ENCODE assay signal across 8 cellular contexts in genomic region chr4:122602277-122603142, GRCh38. TPM values are rescaled to one million over a fixed set of nuclear protein-coding genes. Genes with fewer than 3 reads are reported as not detected.
A peak's percentile ranks its signal among the peaks of the same experiment; 100 is the strongest.
DNase-seq lines count a peak whose midpoint lies in the region; ATAC-seq and TF ChIP-seq lines count a peak whose summit lies in the region.

No MANE protein-coding gene starts in this region.

- no peak for TF ChIP-seq CTCF in glutamatergic neuron (IDR thresholded peaks at IDR 0.05; ENCODE audit: partially characterized antibody, unreplicated experiment)

- no peak for DNase-seq in activated naive CD4-positive, alpha-beta T cell treated with anti-CD3 and anti-CD28 coated beads, Interleukin-2, amount 50 U/mL, for 72 hours (ENCODE audit: low spot score in 2 of 2)
- no peak for DNase-seq in activated naive CD4-positive, alpha-beta T cell (lab: John Stamatoyannopoulos, UW)
- DNase-seq in T-helper 17 cell (no peak), glomerular visceral epithelial cell (ENCODE audit: extremely low spot score) (peak; percentile 49), superior temporal gyrus (ENCODE audit: extremely low spot score) (peak; percentile 69), glutamatergic neuron (no peak)
- no peak for DNase-seq in activated CD4-positive, alpha-beta T cell treated with anti-CD3 and anti-CD28 coated beads for 1 hour

- H3K27me3 Mint-ChIP-seq in T-helper 17 cell (peaks cover 34% of the 10 kb centered on the region), glutamatergic neuron (ENCODE audit: unreplicated experiment) (no peaks in the 10 kb centered on the region)

- H3K4me3 Mint-ChIP-seq in T-helper 17 cell (no peak overlapping the region), glutamatergic neuron (ENCODE audit: unreplicated experiment) (no peak overlapping the region)

- peaks cover 0 to 32% of the 10 kb centered on the region in 2 donors for H3K36me3 Mint-ChIP-seq in activated naive CD4-positive, alpha-beta T cell treated with anti-CD3 and anti-CD28 coated beads, Interleukin-2, amount 50 U/mL, for 72 hours
- peaks cover 8% of the 10 kb centered on the region for H3K36me3 Mint-ChIP-seq in T-helper 17 cell (ENCODE audit: low read depth)
- H3K36me3 Mint-ChIP-seq in glutamatergic neuron (ENCODE audit: unreplicated experiment) = no peaks in the 10 kb centered on the region

- peak; percentile 90 to 94 for ATAC-seq in activated naive CD4-positive, alpha-beta T cell treated with anti-CD3 and anti-CD28 coated beads, Interleukin-2, amount 50 U/mL, for 72 hours
- ATAC-seq in HG03442 (IDR thresholded peaks at IDR 0.05; ENCODE audit: unreplicated experiment) (peak; percentile 55), T-helper 17 cell (peak; percentile 59)

- peak overlapping the region; percentile 77 to 91 for H3K27ac Mint-ChIP-seq in activated naive CD4-positive, alpha-beta T cell treated with anti-CD3 and anti-CD28 coated beads, Interleukin-2, amount 50 U/mL, for 72 hours
- no peak overlapping the region for H3K27ac Mint-ChIP-seq in T-helper 17 cell
- H3K27ac Mint-ChIP-seq in glutamatergic neuron (ENCODE audit: unreplicated experiment) = no peak overlapping the region

- H3K9me3 ChIP-seq in T-helper 17 cell (ENCODE audit: control insufficient read depth, low read length, poor library complexity, severe bottlenecking) = no peaks in the 10 kb centered on the region

- H3K4me1 Mint-ChIP-seq in T-helper 17 cell (peaks cover 5% of the 10 kb centered on the region), glutamatergic neuron (ENCODE audit: low read depth, unreplicated experiment) (no peaks in the 10 kb centered on the region)

- H3K9me3 Mint-ChIP-seq in activated naive CD4-positive, alpha-beta T cell treated with anti-CD3 and anti-CD28 coated beads, Interleukin-2, amount 50 U/mL, for 72 hours = peaks cover 4 to 18% of the 10 kb centered on the region in 2 donors
- H3K9me3 Mint-ChIP-seq in glutamatergic neuron (ENCODE audit: unreplicated experiment) = no peaks in the 10 kb centered on the region

RNA-seq across cellular contexts. Expression of gene IL21, which starts 18.4 kb away (rescaled TPM):
- total RNA-seq in activated naive CD4-positive, alpha-beta T cell treated with anti-CD3 and anti-CD28 coated beads, Interleukin-2, amount 50 U/mL, for 72 hours = 10 to 100 TPM; 16.6 to 40.1 TPM
- under 1 TPM; 0.77 to 0.91 TPM for total RNA-seq in T-helper 17 cell
- not detected for total RNA-seq in glutamatergic neuron (ENCODE audit: unreplicated experiment)

Comparison
In these comparisons a context has a peak if more than half of its experiments do, and no peak if none do; other contexts are left out.
1. DNase-seq: peak in glomerular visceral epithelial cell (single experiment) and superior temporal gyrus (single experiment); none in activated naive CD4-positive, alpha-beta T cell treated with anti-CD3 and anti-CD28 coated beads, Interleukin-2, amount 50 U/mL, for 72 hours (0 of 2), activated naive CD4-positive, alpha-beta T cell (0 of 4), T-helper 17 cell (0 of 3), activated CD4-positive, alpha-beta T cell treated with anti-CD3 and anti-CD28 coated beads for 1 hour (single experiment) and glutamatergic neuron (single experiment).
2. H3K27ac Mint-ChIP-seq: peak in activated naive CD4-positive, alpha-beta T cell treated with anti-CD3 and anti-CD28 coated beads, Interleukin-2, amount 50 U/mL, for 72 hours (2 of 2); none in T-helper 17 cell (single experiment) and glutamatergic neuron (single experiment).
3. RNA of gene IL21, which starts 18.4 kb away (total RNA-seq): 16.6 to 40.1 TPM in activated naive CD4-positive, alpha-beta T cell treated with anti-CD3 and anti-CD28 coated beads, Interleukin-2, amount 50 U/mL, for 72 hours; 0.77 to 0.91 TPM in T-helper 17 cell and not detected in glutamatergic neuron (single experiment); every median in the first group is over 4 times any median in the second.
4. Peak in every context shown above with its lines, with median percentiles within 50 percentile points of each other: ATAC-seq.